ENCODE assay signal across 12 cellular contexts in the genomic region with DNA sequence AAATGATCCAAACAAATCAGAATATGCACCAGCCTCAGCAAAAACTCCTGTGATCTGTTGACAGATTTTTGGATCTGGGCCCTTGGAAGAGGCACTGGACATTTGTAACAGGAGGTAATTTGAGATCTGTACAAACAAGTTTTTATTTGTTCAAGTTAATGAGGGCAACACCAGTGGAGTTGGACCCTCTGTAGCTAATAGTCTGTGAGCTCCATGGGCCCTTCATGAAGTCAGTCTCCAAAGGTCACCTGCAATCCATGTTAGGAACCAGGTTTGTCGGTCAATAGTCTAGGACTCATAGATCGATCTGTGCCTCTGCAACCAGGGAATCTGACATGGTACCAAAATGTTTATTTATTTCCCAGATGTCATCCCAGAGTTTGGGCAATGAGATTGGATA. TPM values are rescaled to one million over a fixed set of nuclear protein-coding genes. Genes with fewer than 3 reads are reported as not detected.
DNase-seq lines count a peak whose midpoint lies in the region; ATAC-seq and TF ChIP-seq lines count a peak whose summit lies in the region.
"Had no signal": no experiment of that assay in that cellular context is flagged by ENCODE, and none has a peak within 500 bp of the region (broad histone marks: within the 10 kb centered on the region; RNA-seq: fewer than 3 reads in every experiment).

No MANE protein-coding gene starts in this region.

- no peak overlapping the region for H3K4me3 ChIP-seq in A673 (ENCODE audit: low read depth, low read length, poor library complexity, severe bottlenecking)
- H3K4me3 ChIP-seq in right atrium auricular region: no peak overlapping the region
- no peak overlapping the region for H3K4me3 ChIP-seq in suprapubic skin
- H3K4me3 ChIP-seq: colonic mucosa, upper lobe of right lung had no signal

- H3K27me3 ChIP-seq in A673 (replicated peaks; ENCODE audit: insufficient read depth, low read depth, low read length, poor library complexity) (no peaks in the 10 kb centered on the region), right atrium auricular region (no peaks in the 10 kb centered on the region), suprapubic skin (no peaks in the 10 kb centered on the region)
- H3K27me3 ChIP-seq: colonic mucosa, upper lobe of right lung had no signal

- intact Hi-C loops in A673 (cut with micrococcal nuclease; ENCODE audit: unreplicated experiment): loop anchor here (5.0 kb wide), 1 partner anchor 176 kb away; no protein-coding TSS in a partner anchor

- POLR2A ChIA-PET in A673 (lab: Charles Lee; ENCODE audit: low non-redundant PET): no interaction called here

- WGBS in suprapubic skin: 60% methylated on average over 2 of the region's 2 CpGs

- TF ChIP-seq EP300 in suprapubic skin (IDR thresholded peaks at IDR 0.05): no peak

- ATAC-seq in GM19351 (IDR thresholded peaks at IDR 0.05; ENCODE audit: unreplicated experiment): no peak
- ATAC-seq: naive thymus-derived CD8-positive, alpha-beta T cell; upper lobe of right lung had no signal

- no peak for TF ChIP-seq POLR2A in suprapubic skin (IDR thresholded peaks at IDR 0.05)

- H3K4me1 ChIP-seq in A673 (ENCODE audit: insufficient read depth, low read length, poor library complexity, severe bottlenecking) (peaks cover 72% of the 10 kb centered on the region), right atrium auricular region (peaks cover 0 to 57% of the 10 kb centered on the region in 2 donors), suprapubic skin (peaks cover 12% of the 10 kb centered on the region)
- H3K4me1 ChIP-seq: colonic mucosa had no signal

- no peak for DNase-seq in A673 (ENCODE audit: low spot score)
- peak; percentile 93 for DNase-seq in NCI-H1092 treated with DMSO at 0.1 percent for 48 hours (lab: John Stamatoyannopoulos, UW)
- peak; percentile 97 for DNase-seq in NCI-H748 treated with DMSO at 0.1 percent for 48 hours (lab: John Stamatoyannopoulos, UW)
- no peak for DNase-seq in right atrium auricular region (ENCODE audit: low spot score)
- no peak for DNase-seq in amygdala (lab: John Stamatoyannopoulos, UW)
- DNase-seq in suprapubic skin (ENCODE audit: low spot score in 2 of 2): no peak
- no peak for DNase-seq in AG08395 (ENCODE audit: low spot score)
- DNase-seq: colonic mucosa; naive thymus-derived CD8-positive, alpha-beta T cell; upper lobe of right lung had no signal

- H3K36me3 ChIP-seq in A673 (ENCODE audit: insufficient read depth, low read length, poor library complexity, severe bottlenecking) (no peaks in the 10 kb centered on the region), right atrium auricular region (no peaks in the 10 kb centered on the region), suprapubic skin (no peaks in the 10 kb centered on the region)
- H3K36me3 ChIP-seq: colonic mucosa, upper lobe of right lung had no signal

- H3K9me3 ChIP-seq in A673 (ENCODE audit: low read depth, low read length, poor library complexity, severe bottlenecking) (no peaks in the 10 kb centered on the region), right atrium auricular region (no peaks in the 10 kb centered on the region), suprapubic skin (no peaks in the 10 kb centered on the region)
- H3K9me3 ChIP-seq: colonic mucosa, upper lobe of right lung had no signal

- no TSS peak for BruUV-seq in A673 (replicated peaks; lab: Mats Ljungman, UMichigan)

- TF ChIP-seq CTCF in A673 (conservative IDR thresholded peaks at IDR 0.05; ENCODE audit: low read depth, low read length): no peak
- TF ChIP-seq CTCF in right atrium auricular region (IDR thresholded peaks at IDR 0.05): no peak
- TF ChIP-seq CTCF in suprapubic skin (IDR thresholded peaks at IDR 0.05): no peak

- CTCF ChIA-PET in A673 (lab: Charles Lee): no interaction called here

- peak overlapping the region; percentile 4 for H3K27ac ChIP-seq in A673 (ENCODE audit: low read depth, low read length, poor library complexity, severe bottlenecking)
- peak overlapping the region; percentile 72 to 77 for H3K27ac ChIP-seq in right atrium auricular region
- no peak overlapping the region for H3K27ac ChIP-seq in suprapubic skin
- H3K27ac ChIP-seq: colonic mucosa, RWPE1, upper lobe of right lung had no signal

RNA-seq across cellular contexts. Expression of gene PAM, which starts 40.9 kb away (rescaled TPM):
- total RNA-seq in A673 (2021) (185 and 190 TPM in 2 replicates), right atrium auricular region (1,000 to 10,000 TPM; 2,512 to 4,531 TPM), suprapubic skin (10 to 100 TPM; 41.5 to 92.8 (median 48.2) TPM)

Comparison
In these comparisons a context has a peak if more than half of its experiments do, and no peak if none do; other contexts are left out.
1. DNase-seq: peak in NCI-H1092 treated with DMSO at 0.1 percent for 48 hours (single experiment) and NCI-H748 treated with DMSO at 0.1 percent for 48 hours (single experiment); none in A673 (single experiment), right atrium auricular region (single experiment), amygdala (0 of 56), suprapubic skin (0 of 2) and AG08395 (single experiment).
2. RNA of gene PAM, which starts 40.9 kb away (total RNA-seq): 2,512 to 4,531 TPM in right atrium auricular region; 185 to 190 TPM in A673 and 41.5 to 92.8 TPM in suprapubic skin; every median in the first group is over 10 times any median in the second.